Comparison of ENCODE assay signal across 7 cellular contexts in the genomic region with DNA sequence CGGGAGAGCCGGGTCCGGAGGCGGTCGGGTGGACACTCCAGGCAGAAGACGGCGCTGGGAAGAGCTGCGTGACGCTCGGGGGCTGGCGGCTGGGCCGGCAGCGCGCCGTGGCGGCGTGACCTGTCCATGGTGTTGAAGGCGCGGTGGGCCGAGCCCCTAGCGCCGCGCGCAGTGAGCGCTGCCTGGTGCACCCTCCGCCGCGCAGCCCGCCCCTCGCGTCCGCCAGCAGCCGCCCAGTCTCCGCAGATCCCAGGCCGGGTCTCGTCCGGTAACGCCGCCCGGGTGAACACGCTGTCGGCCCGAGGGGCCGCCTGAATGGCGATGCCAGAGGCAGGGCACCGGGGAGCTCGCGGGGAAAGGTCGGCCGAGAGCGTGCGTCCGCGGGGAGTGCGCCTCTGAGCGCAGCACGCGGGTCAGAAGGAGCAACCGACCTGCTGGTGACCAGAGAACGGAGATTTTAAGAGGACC. TPM values are rescaled to one million over a fixed set of nuclear protein-coding genes. Genes with fewer than 3 reads are reported as not detected.
DNase-seq lines count a peak whose midpoint lies in the region; ATAC-seq, FAIRE-seq and TF ChIP-seq lines count a peak whose summit lies in the region.

No MANE protein-coding gene starts in this region.

- intact Hi-C loops in GM12878 (cut with micrococcal nuclease; ENCODE audit: unreplicated experiment): loop anchor here (5.0 kb wide), 1 partner anchor 149 kb away; no protein-coding TSS in a partner anchor

- 3% methylated on average over 60 of the region's 60 CpGs for WGBS in GM12878 (ENCODE audit: insufficient coverage, insufficient replicate concordance, low lambda C conversion rate, missing lambda C conversion rate)

- SMC1A ChIA-PET in GM12878 (lab: Charles Lee; ENCODE audit: uncharacterized antibody, unreplicated experiment): no interaction called here

- H3K79me2 ChIP-seq in GM12878 (ENCODE audit: control insufficient read depth, insufficient read depth, low read length): no peaks in the 10 kb centered on the region

- TF ChIP-seq RAD21 in GM12878 (IDR thresholded peaks at IDR 0.05; ENCODE audit: insufficient read depth, low read depth, low read length): no peak

- CTCF ChIA-PET in GM12878 (lab: Yijun Ruan, JAX): no interaction called here

- DNase-seq in GM12891 (ENCODE audit: insufficient read length, low spot score): peak; percentile 39
- DNase-seq in NCI-H2227 (lab: John Stamatoyannopoulos, UW; ENCODE audit: unreplicated experiment): peak; percentile 61
- DNase-seq in GM12878 (ENCODE audit: low read depth, low spot score): no peak

- H3K9me3 ChIP-seq in GM12878 (replicated peaks; ENCODE audit: control insufficient read depth, insufficient read depth, low read length) (no peaks in the 10 kb centered on the region), iPS-18c (ENCODE audit: control insufficient read depth, insufficient read depth, low read length) (peaks cover under 1% of the 10 kb centered on the region), skeletal muscle satellite cell (replicated peaks; ENCODE audit: low read length) (no peaks in the 10 kb centered on the region)

- H3K4me2 ChIP-seq in GM12878 (ENCODE audit: control insufficient read depth, insufficient read depth) (peak overlapping the region; percentile 77; the same call in 1 of the 2 replicates), skeletal muscle satellite cell (ENCODE audit: low read length) (peak overlapping the region; percentile 92)

- ATAC-seq in GM12878: peak; percentile 56
- ATAC-seq in HG02970 (IDR thresholded peaks at IDR 0.05; ENCODE audit: low FRiP score, unreplicated experiment): no peak
- ATAC-seq in HG02973 (IDR thresholded peaks at IDR 0.05; ENCODE audit: unreplicated experiment): no peak

- no peak overlapping the region for H3K27ac ChIP-seq in GM12878 (ENCODE audit: control insufficient read depth, insufficient read depth)

- TF ChIP-seq EP300 in GM12878 (IDR thresholded peaks at IDR 0.05; ENCODE audit: borderline replicate concordance in 1 of 2, control insufficient read depth in 1 of 2, low read depth in 2 of 2, low read length in 2 of 2): no peak

- POLR2A ChIA-PET in GM12878 (lab: Charles Lee): no interaction called here

- BruUV-seq in GM12878 (replicated peaks; lab: Mats Ljungman, UMichigan): no TSS peak

- TF ChIP-seq POLR2A in GM12891 (IDR thresholded peaks at IDR 0.05; ENCODE audit: low read depth, low read length) (no peak), GM12878 (IDR thresholded peaks at IDR 0.05; ENCODE audit: low read depth, low read length) (no peak)

- H3K36me3 ChIP-seq in GM12878 (ENCODE audit: control insufficient read depth in 2 of 2, insufficient read depth in 2 of 2, low read length in 1 of 2) (no peaks in the 10 kb centered on the region), skeletal muscle satellite cell (ENCODE audit: insufficient read depth, low read length) (no peaks in the 10 kb centered on the region)

- no peak overlapping the region for H2AFZ ChIP-seq in GM12878 (ENCODE audit: control insufficient read depth, low read depth, low read length)

- FAIRE-seq in GM12891 (lab: Jason Lieb, UNC) (no peak), GM12878 (lab: Jason Lieb, UNC) (no peak)

- H4K20me1 ChIP-seq in GM12878 (ENCODE audit: control insufficient read depth, insufficient read depth): no peaks in the 10 kb centered on the region

- no peak overlapping the region for H3K4me3 ChIP-seq in GM12878
- peak overlapping the region; percentile 71 for H3K4me3 ChIP-seq in iPS-18c (ENCODE audit: insufficient read depth, low read depth, low read length)
- H3K4me3 ChIP-seq in skeletal muscle satellite cell (ENCODE audit: low read length): peak overlapping the region; percentile 64

- RAD21 ChIA-PET in GM12878 (lab: Charles Lee; ENCODE audit: unreplicated experiment): no interaction called here

- in situ Hi-C loops in GM12878 (cut with MboI): no loop called here

- TF ChIP-seq CTCF in GM12878 (IDR thresholded peaks at IDR 0.05 in 2 of 3, conservative IDR thresholded peaks at IDR 0.05 in 1 of 3; ENCODE audit: control insufficient read depth in 2 of 3, extremely low read depth in 1 of 3, insufficient read depth in 1 of 3, low read depth in 3 of 3, low read length in 3 of 3): no peak

- H3K27me3 ChIP-seq in GM12878 (replicated peaks in 1 of 2; ENCODE audit: control insufficient read depth in 2 of 2, insufficient read depth in 2 of 2, low read length in 1 of 2): peaks cover 3 to 24% of the 10 kb centered on the region in 2 experiments
- peaks cover 63% of the 10 kb centered on the region for H3K27me3 ChIP-seq in skeletal muscle satellite cell (ENCODE audit: control insufficient read depth, insufficient read depth, low read length)

- H3K4me1 ChIP-seq in GM12878 (ENCODE audit: control insufficient read depth, insufficient read depth, low read length) (no peaks in the 10 kb centered on the region), skeletal muscle satellite cell (ENCODE audit: control insufficient read depth, insufficient read depth, low read length) (peaks cover 22% of the 10 kb centered on the region)

- no peak overlapping the region for H3K9ac ChIP-seq in GM12878 (ENCODE audit: control insufficient read depth, insufficient read depth, low read length)
- no peak overlapping the region for H3K9ac ChIP-seq in skeletal muscle satellite cell (ENCODE audit: low read depth, low read length)

TF ChIP-seq in GM12891, 5 proteins besides CTCF, POLR2A, EP300 and RAD21:
- TF ChIP-seq SPI1 (IDR thresholded peaks at IDR 0.05; ENCODE audit: low read depth, low read length) (no peak), PAX5 (IDR thresholded peaks at IDR 0.05; ENCODE audit: insufficient read depth, low read length, severe bottlenecking) (no peak), POU2F2 (IDR thresholded peaks at IDR 0.05; ENCODE audit: low read depth, low read length) (no peak), POLR2AphosphoS5 (IDR thresholded peaks at IDR 0.05; ENCODE audit: low read depth, low read length) (no peak), TAF1 (IDR thresholded peaks at IDR 0.05; ENCODE audit: low read depth, low read length) (no peak)
TF ChIP-seq in GM12891: peak in this region for 0.

RNA-seq across cellular contexts. Expression of gene TMEM178B, which starts 0.7 kb away (rescaled TPM):
- 0.10 TPM for polyA plus RNA-seq in GM12891 (2012; ENCODE audit: low read depth, missing spikeins)
- 5.4 and 5.8 TPM in 2 replicates for total RNA-seq in GM12878 (2013; cell fraction: nucleolus; rRNA removed)
- 0.05 and 0.06 TPM in 2 replicates for total RNA-seq in GM12878 (2014; rRNA removed)
- 0.04 and 0.05 TPM in 2 replicates for total RNA-seq in GM12878 (2014; rRNA removed; fragmentation: Illumina TruSeq; extraction: Trizol)
- total RNA-seq in GM12878 (2021): 0.03 and 0.05 TPM in 2 replicates
- polyA plus RNA-seq in GM12878 (2011; ENCODE audit: low read depth): 0.12 TPM
- 1.1 and 1.2 TPM in 2 replicates for polyA plus RNA-seq in GM12878 (2011; rRNA removed)
- polyA plus RNA-seq in GM12878 (2011; cell fraction: cytosol; rRNA removed): 0.67 and 0.81 TPM in 2 replicates
- 0.97 and 2.1 TPM in 2 replicates for polyA plus RNA-seq in GM12878 (2011; cell fraction: nucleus; rRNA removed)
- polyA plus RNA-seq in GM12878 (2012): 0.14 and 0.17 TPM in 2 replicates
- 0.03 TPM in 2 replicates for polyA plus RNA-seq in GM12878 (2014; fragmentation: Illumina TruSeq; extraction: Trizol)
- polyA plus RNA-seq in GM12878 (2014; fragmentation: Nextera tagmentation; extraction: Ambion mirVana): under 1 TPM; 0.02 to 0.03 TPM
- polyA plus RNA-seq in GM12878 (2014; rRNA removed): 0.01 TPM in 2 replicates
- polyA plus RNA-seq in GM12878 (2016; fragmentation: Nextera tagmentation; extraction: Ambion mirVana): not detected
- polyA minus RNA-seq in GM12878 (2011; rRNA and poly(A)+ RNA removed): 1.7 and 1.8 TPM in 2 replicates
- polyA minus RNA-seq in GM12878 (2011; cell fraction: cytosol; rRNA and poly(A)+ RNA removed): 0.31 and 0.40 TPM in 2 replicates
- 0.96 and 0.97 TPM in 2 replicates for polyA minus RNA-seq in GM12878 (2011; cell fraction: nucleus; rRNA and poly(A)+ RNA removed)
- total RNA-seq in skeletal muscle satellite cell (2012; rRNA removed): under 0.01 TPM in 1 of 2 replicates, not detected in the other

RNA-seq across cellular contexts. Expression of gene MRPS33, which starts 58.5 kb away (rescaled TPM):
- 132 TPM for polyA plus RNA-seq in GM12891 (2012; ENCODE audit: low read depth, missing spikeins)
- 9.5 and 9.6 TPM in 2 replicates for total RNA-seq in GM12878 (2013; cell fraction: nucleolus; rRNA removed)
- total RNA-seq in GM12878 (2014; rRNA removed): 48.4 and 70.9 TPM in 2 replicates
- 107 and 114 TPM in 2 replicates for total RNA-seq in GM12878 (2014; rRNA removed; fragmentation: Illumina TruSeq; extraction: Trizol)
- 87.8 and 92.0 TPM in 2 replicates for total RNA-seq in GM12878 (2021)
- polyA plus RNA-seq in GM12878 (2011; ENCODE audit: low read depth): 79.9 TPM
- 126 and 177 TPM in 2 replicates for polyA plus RNA-seq in GM12878 (2011; rRNA removed)
- polyA plus RNA-seq in GM12878 (2011; cell fraction: cytosol; rRNA removed): 26.4 and 45.6 TPM in 2 replicates
- polyA plus RNA-seq in GM12878 (2011; cell fraction: nucleus; rRNA removed): 23.9 and 32.5 TPM in 2 replicates
- polyA plus RNA-seq in GM12878 (2012): 100 and 133 TPM in 2 replicates
- 121 and 154 TPM in 2 replicates for polyA plus RNA-seq in GM12878 (2014; fragmentation: Illumina TruSeq; extraction: Trizol)
- 100 to 1,000 TPM; 336 to 372 TPM for polyA plus RNA-seq in GM12878 (2014; fragmentation: Nextera tagmentation; extraction: Ambion mirVana)
- polyA plus RNA-seq in GM12878 (2014; rRNA removed): 71.3 and 81.1 TPM in 2 replicates
- 100 to 1,000 TPM; 151 to 170 TPM for polyA plus RNA-seq in GM12878 (2016; fragmentation: Nextera tagmentation; extraction: Ambion mirVana)
- polyA minus RNA-seq in GM12878 (2011; rRNA and poly(A)+ RNA removed): 25.9 and 47.7 TPM in 2 replicates
- 8.4 and 9.0 TPM in 2 replicates for polyA minus RNA-seq in GM12878 (2011; cell fraction: cytosol; rRNA and poly(A)+ RNA removed)
- polyA minus RNA-seq in GM12878 (2011; cell fraction: nucleus; rRNA and poly(A)+ RNA removed): 4.0 and 6.7 TPM in 2 replicates
- 26.9 and 33.2 TPM in 2 replicates for total RNA-seq in skeletal muscle satellite cell (2012; rRNA removed)
